In genomic region chr11:130448416-130449068, GRCh38 we compare ENCODE assay signal across 9 cellular contexts. TPM values are rescaled to one million over a fixed set of nuclear protein-coding genes. Genes with fewer than 3 reads are reported as not detected.
DNase-seq lines count a peak whose midpoint lies in the region; ATAC-seq and TF ChIP-seq lines count a peak whose summit lies in the region.
"Had no signal": no experiment of that assay in that cellular context is flagged by ENCODE, and none has a peak within 500 bp of the region (broad histone marks: within the 10 kb centered on the region; RNA-seq: fewer than 3 reads in every experiment).

A gene with protein sequence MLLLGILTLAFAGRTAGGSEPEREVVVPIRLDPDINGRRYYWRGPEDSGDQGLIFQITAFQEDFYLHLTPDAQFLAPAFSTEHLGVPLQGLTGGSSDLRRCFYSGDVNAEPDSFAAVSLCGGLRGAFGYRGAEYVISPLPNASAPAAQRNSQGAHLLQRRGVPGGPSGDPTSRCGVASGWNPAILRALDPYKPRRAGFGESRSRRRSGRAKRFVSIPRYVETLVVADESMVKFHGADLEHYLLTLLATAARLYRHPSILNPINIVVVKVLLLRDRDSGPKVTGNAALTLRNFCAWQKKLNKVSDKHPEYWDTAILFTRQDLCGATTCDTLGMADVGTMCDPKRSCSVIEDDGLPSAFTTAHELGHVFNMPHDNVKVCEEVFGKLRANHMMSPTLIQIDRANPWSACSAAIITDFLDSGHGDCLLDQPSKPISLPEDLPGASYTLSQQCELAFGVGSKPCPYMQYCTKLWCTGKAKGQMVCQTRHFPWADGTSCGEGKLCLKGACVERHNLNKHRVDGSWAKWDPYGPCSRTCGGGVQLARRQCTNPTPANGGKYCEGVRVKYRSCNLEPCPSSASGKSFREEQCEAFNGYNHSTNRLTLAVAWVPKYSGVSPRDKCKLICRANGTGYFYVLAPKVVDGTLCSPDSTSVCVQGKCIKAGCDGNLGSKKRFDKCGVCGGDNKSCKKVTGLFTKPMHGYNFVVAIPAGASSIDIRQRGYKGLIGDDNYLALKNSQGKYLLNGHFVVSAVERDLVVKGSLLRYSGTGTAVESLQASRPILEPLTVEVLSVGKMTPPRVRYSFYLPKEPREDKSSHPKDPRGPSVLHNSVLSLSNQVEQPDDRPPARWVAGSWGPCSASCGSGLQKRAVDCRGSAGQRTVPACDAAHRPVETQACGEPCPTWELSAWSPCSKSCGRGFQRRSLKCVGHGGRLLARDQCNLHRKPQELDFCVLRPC (plus strand): TSS chr11:130448645. CDS start chr11:130448974, 329 bp downstream.

- H3K27ac ChIP-seq in RWPE1: peak within 1 kb of the TSS; percentile 82
- peak within 1 kb of the TSS; percentile 83 to 87 for H3K27ac ChIP-seq in coronary artery

- TF ChIP-seq CTCF in RWPE1 (conservative IDR thresholded peaks at IDR 0.05; ENCODE audit: low read depth) (no peak), coronary artery (IDR thresholded peaks at IDR 0.05) (no peak)

- peak within 1 kb of the TSS; percentile 88 for H3K4me3 ChIP-seq in coronary artery

- POLR2A ChIA-PET in RWPE1 (lab: Yijun Ruan, JAX; ENCODE audit: low non-redundant PET): no interaction called here

- peak; percentile 56 for DNase-seq in DMS114 treated with DMSO at 0.1 percent for 48 hours (lab: John Stamatoyannopoulos, UW; ENCODE audit: unreplicated experiment)
- peak; percentile 41 for DNase-seq in HT-29 (ENCODE audit: low spot score)
- peak; percentile 81 for DNase-seq in RWPE1 (ENCODE audit: low spot score)
- peak; percentile 93 for DNase-seq in coronary artery (ENCODE audit: low spot score)
- peak; percentile 99 for DNase-seq in left kidney (ENCODE audit: low read depth, low spot score)
- DNase-seq in stimulated activated CD8-positive, alpha-beta memory T cell treated with anti-CD3 and anti-CD28 coated beads, Interleukin-15, amount 100 ng/mL, for 48 hours (ENCODE audit: low read depth in 2 of 2): peak; percentile 28 to 43
- DNase-seq in effector CD4-positive, alpha-beta T cell: no peak

- CTCF ChIA-PET in RWPE1 (lab: Yijun Ruan, JAX): no interaction called here

- no peak for ATAC-seq in GM19455 (IDR thresholded peaks at IDR 0.05; ENCODE audit: unreplicated experiment)

RNA-seq across cellular contexts. Expression of the gene that starts here (rescaled TPM):
- not detected in 2 replicates for total RNA-seq in HT-29 (2014; rRNA removed; shearing (Covaris generic))
- total RNA-seq: T-helper 1 cell treated with Interleukin-12 subunit alpha and Interleukin-12 subunit beta and Interleukin-4 antibody, amounts not matched to agents 30 ng/mL and 1 ng/mL, for 36 hours had no signal

Comparison
In these comparisons a context has a peak if more than half of its experiments do, and no peak if none do; other contexts are left out.
1. Peak in DNase-seq in HT-29; RNA of the gene not detected or under 1 TPM.